ENCODE assay signal across 22 cellular contexts in the genomic region with DNA sequence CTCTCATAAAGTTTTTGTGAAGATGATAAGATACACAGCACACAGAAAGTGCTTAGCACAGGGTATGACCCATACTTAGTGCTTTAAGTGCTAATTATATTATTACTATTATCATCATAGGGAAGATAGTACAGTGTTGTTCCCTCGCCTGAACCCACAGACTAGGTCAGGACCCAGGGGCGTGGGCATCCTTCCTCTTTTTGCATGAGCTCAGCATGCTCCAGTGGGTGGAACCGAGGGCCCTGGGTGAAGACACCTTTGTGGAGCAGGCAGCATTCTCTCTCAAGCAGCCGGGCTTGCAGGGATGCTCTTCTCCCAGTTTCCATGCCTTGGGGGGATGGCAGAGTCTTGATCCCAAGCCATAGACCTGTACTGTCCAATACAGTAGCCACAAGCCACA. TPM values are rescaled to one million over a fixed set of nuclear protein-coding genes. Genes with fewer than 3 reads are reported as not detected.
A peak's percentile ranks its signal among the peaks of the same experiment; 100 is the strongest.
DNase-seq lines count a peak whose midpoint lies in the region; ATAC-seq and TF ChIP-seq lines count a peak whose summit lies in the region.
"Had no signal": no experiment of that assay in that cellular context is flagged by ENCODE, and none has a peak within 500 bp of the region (broad histone marks: within the 10 kb centered on the region; RNA-seq: fewer than 3 reads in every experiment).

No MANE protein-coding gene starts in this region.

- WGBS in esophagus squamous epithelium, 2 donors = 60 to 100% methylated on average over 1 of the region's 4 CpGs

- no peaks in the 10 kb centered on the region for H3K27me3 ChIP-seq in esophagus squamous epithelium

- peak in 1 of 2 donors; percentile 32 for ATAC-seq in natural killer cell treated with Interleukin-12 subunit alpha and Interleukin-12 subunit beta and Interleukin-15 and Interleukin-18, amount 100 ng/mL, for 72 hours
- no peak for ATAC-seq in HG03196 (IDR thresholded peaks at IDR 0.05; ENCODE audit: unreplicated experiment)
- ATAC-seq: naive thymus-derived CD8-positive, alpha-beta T cell had no signal

- peaks cover 0 to 5% (median 1%) of the 10 kb centered on the region in 3 donors for H3K27me3 Mint-ChIP-seq in CD14-positive monocyte (ENCODE audit: low read depth in 3 of 3)
- no peaks in the 10 kb centered on the region for H3K27me3 Mint-ChIP-seq in natural killer cell treated with Interleukin-12 subunit alpha and Interleukin-12 subunit beta and Interleukin-15 and Interleukin-18, amount 100 ng/mL, for 72 hours
- H3K27me3 Mint-ChIP-seq: activated CD4-positive, alpha-beta memory T cell treated with anti-CD3 and anti-CD28 coated beads, Interleukin-2, amount 10 ng/mL, durations not matched to agents 7 days and 5 days; activated T-cell treated with anti-CD3 and anti-CD28 coated beads, Interleukin-2, amount 50 U/mL, for 24 hours; naive thymus-derived CD8-positive, alpha-beta T cell had no signal

- peak overlapping the region; percentile 45 to 60 for H3K4me3 Mint-ChIP-seq in CD14-positive monocyte
- H3K4me3 Mint-ChIP-seq in natural killer cell treated with Interleukin-12 subunit alpha and Interleukin-12 subunit beta and Interleukin-15 and Interleukin-18, amount 100 ng/mL, for 72 hours = no peak overlapping the region
- H3K4me3 Mint-ChIP-seq: activated CD4-positive, alpha-beta memory T cell treated with anti-CD3 and anti-CD28 coated beads, Interleukin-2, amount 10 ng/mL, durations not matched to agents 7 days and 5 days; activated T-cell treated with anti-CD3 and anti-CD28 coated beads, Interleukin-2, amount 50 U/mL, for 24 hours; naive thymus-derived CD8-positive, alpha-beta T cell had no signal

- peak overlapping the region; percentile 79 to 95 (median 92) for H3K27ac Mint-ChIP-seq in CD14-positive monocyte
- H3K27ac Mint-ChIP-seq in natural killer cell treated with Interleukin-12 subunit alpha and Interleukin-12 subunit beta and Interleukin-15 and Interleukin-18, amount 100 ng/mL, for 72 hours = peak overlapping the region; percentile 44 to 98
- H3K27ac Mint-ChIP-seq: activated CD4-positive, alpha-beta memory T cell treated with anti-CD3 and anti-CD28 coated beads, Interleukin-2, amount 10 ng/mL, durations not matched to agents 7 days and 5 days; activated T-cell treated with anti-CD3 and anti-CD28 coated beads, Interleukin-2, amount 50 U/mL, for 24 hours had no signal

- intact Hi-C loops in CD14-positive monocyte (cut with micrococcal nuclease) (no loop called here), esophagus squamous epithelium (cut with DNase I) (no loop called here)

- H3K36me3 ChIP-seq in esophagus squamous epithelium = no peaks in the 10 kb centered on the region

- TF ChIP-seq CTCF in CD14-positive monocyte (IDR thresholded peaks at IDR 0.05) (no peak), esophagus squamous epithelium (IDR thresholded peaks at IDR 0.05) (no peak)

- H3K9me3 Mint-ChIP-seq in CD14-positive monocyte = peaks cover 0 to 12% (median 3%) of the 10 kb centered on the region in 7 donors
- H3K9me3 Mint-ChIP-seq in natural killer cell treated with Interleukin-12 subunit alpha and Interleukin-12 subunit beta and Interleukin-15 and Interleukin-18, amount 100 ng/mL, for 72 hours = peaks cover 3% of the 10 kb centered on the region

- H3K4me1 Mint-ChIP-seq in CD14-positive monocyte = peaks cover 27% of the 10 kb centered on the region
- peaks cover 28 to 54% of the 10 kb centered on the region in 2 donors for H3K4me1 Mint-ChIP-seq in natural killer cell treated with Interleukin-12 subunit alpha and Interleukin-12 subunit beta and Interleukin-15 and Interleukin-18, amount 100 ng/mL, for 72 hours (ENCODE audit: low read depth in 2 of 2)

- no peak overlapping the region for H3K4me3 ChIP-seq in esophagus squamous epithelium

- peaks cover 40 to 41% of the 10 kb centered on the region in 2 donors for H3K36me3 Mint-ChIP-seq in CD14-positive monocyte
- peaks cover 27% of the 10 kb centered on the region for H3K36me3 Mint-ChIP-seq in natural killer cell treated with Interleukin-12 subunit alpha and Interleukin-12 subunit beta and Interleukin-15 and Interleukin-18, amount 100 ng/mL, for 72 hours

- H3K4me1 ChIP-seq in esophagus squamous epithelium = no peaks in the 10 kb centered on the region
- H3K4me1 ChIP-seq: Caco-2, parathyroid adenoma had no signal

- DNase-seq in CD14-positive monocyte (ENCODE audit: low spot score) (peak; percentile 85), NOMO-1 treated with DMSO at 0.1 percent for 48 hours (lab: John Stamatoyannopoulos, UW; ENCODE audit: unreplicated experiment) (peak; percentile 67), germinal center (ENCODE audit: low spot score) (peak; percentile 44), esophagus squamous epithelium (lab: John Stamatoyannopoulos, UW) (no peak), DMS79 (lab: John Stamatoyannopoulos, UW) (no peak), inferior parietal cortex (ENCODE audit: extremely low spot score) (no peak)
- DNase-seq in natural killer cell treated with Interleukin-12 subunit alpha and Interleukin-12 subunit beta and Interleukin-15 and Interleukin-18, amount 100 ng/mL, for 72 hours (ENCODE audit: low spot score) = no peak
- DNase-seq: activated CD4-positive, alpha-beta memory T cell treated with anti-CD3 and anti-CD28 coated beads, Interleukin-2, amount 10 ng/mL, durations not matched to agents 7 days and 5 days; activated CD4-positive, CD25-positive, alpha-beta regulatory T cell; activated naive CD4-positive, alpha-beta T cell; activated T-cell treated with anti-CD3 and anti-CD28 coated beads, Interleukin-2, amount 50 U/mL, for 24 hours; Caco-2; dermis blood vessel endothelial cell; naive thymus-derived CD8-positive, alpha-beta T cell; NCI-H1105 treated with DMSO at 0.1 percent for 48 hours; NCI-H2107; NCI-H510A treated with DMSO at 0.1 percent for 48 hours; stimulated activated CD4-positive, alpha-beta T cell treated with anti-CD3 and anti-CD28 coated beads, Interleukin-4, amount 100 ng/mL, for 1 hour; T-helper 1 cell; trophoblast cell had no signal

- no peaks in the 10 kb centered on the region for H3K9me3 ChIP-seq in esophagus squamous epithelium
- H3K9me3 ChIP-seq: Caco-2 had no signal

- H3K27ac ChIP-seq in esophagus squamous epithelium = no peak overlapping the region
- H3K27ac ChIP-seq: parathyroid adenoma had no signal

- no peak for TF ChIP-seq POLR2A in esophagus squamous epithelium (IDR thresholded peaks at IDR 0.05)

RNA-seq across cellular contexts. Expression of a gene that starts 34.8 kb away (rescaled TPM):
- 1 to 10 TPM; 2.8 to 5.8 TPM for polyA plus RNA-seq in CD14-positive monocyte
- 100 to 1,000 TPM; 134 to 139 TPM for total RNA-seq in natural killer cell treated with Interleukin-12 subunit alpha and Interleukin-12 subunit beta and Interleukin-15 and Interleukin-18, amount 100 ng/mL, for 72 hours
- 1 to 10 TPM in 3 of 4 donors, under 1 TPM in 1; 0.91 to 2.3 (median 1.9) TPM for total RNA-seq in esophagus squamous epithelium

Comparison
In these comparisons a context has a peak if more than half of its experiments do, and no peak if none do; other contexts are left out.
1. DNase-seq: peak in CD14-positive monocyte (single experiment), NOMO-1 treated with DMSO at 0.1 percent for 48 hours (single experiment) and germinal center (single experiment); none in natural killer cell treated with Interleukin-12 subunit alpha and Interleukin-12 subunit beta and Interleukin-15 and Interleukin-18, amount 100 ng/mL, for 72 hours (single experiment), esophagus squamous epithelium (single experiment), DMS79 (single experiment) and inferior parietal cortex (single experiment).
2. RNA of a gene that starts 34.8 kb away (total RNA-seq): 134 to 139 TPM in natural killer cell treated with Interleukin-12 subunit alpha and Interleukin-12 subunit beta and Interleukin-15 and Interleukin-18, amount 100 ng/mL, for 72 hours; 0.91 to 2.3 TPM in esophagus squamous epithelium; every median in the first group is over 10 times any median in the second.